In the genomic region with DNA sequence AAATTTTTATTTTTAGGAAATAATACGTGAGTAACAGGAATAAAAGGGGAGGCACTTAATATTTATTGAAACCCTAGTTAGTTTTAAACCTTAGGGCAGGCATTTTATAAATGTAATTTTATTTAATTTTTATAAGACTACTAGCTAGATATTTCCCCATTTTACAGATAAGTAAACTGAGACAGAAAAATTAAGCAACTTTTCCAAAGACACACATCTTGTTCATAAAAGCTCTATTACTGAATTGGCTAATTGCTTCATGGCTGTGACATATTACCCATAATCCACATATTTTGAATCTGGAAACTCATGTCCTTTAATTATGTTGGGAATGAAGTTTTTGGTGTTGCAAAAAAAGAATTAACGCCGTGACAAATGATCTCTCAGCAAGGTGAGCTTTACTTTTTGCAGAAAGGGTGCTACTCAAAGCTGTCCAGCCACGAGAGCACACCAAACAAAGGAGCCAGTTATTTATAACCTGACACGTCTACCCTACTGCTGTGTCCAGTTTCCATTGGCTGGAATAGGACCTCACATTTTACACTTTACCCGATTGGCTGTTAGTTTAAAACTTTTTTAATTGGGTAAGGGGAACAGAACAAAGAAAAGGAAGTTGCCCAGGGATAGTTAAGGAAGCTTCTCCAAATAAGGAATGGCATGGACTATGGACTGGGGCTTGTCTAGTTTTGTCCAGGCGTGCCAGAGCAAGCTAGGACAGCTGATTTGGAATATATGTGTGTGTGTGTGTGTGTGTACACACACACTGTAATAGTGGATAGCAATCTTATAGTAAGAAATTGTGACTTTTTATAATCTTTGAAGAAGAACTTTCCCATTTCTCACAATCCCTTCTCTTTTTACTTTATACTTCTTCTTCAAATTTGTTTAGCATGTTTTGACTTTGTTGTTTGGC, we compare ENCODE assay signal across 1 cellular context.
TF ChIP-seq lines count a peak whose summit lies in the region.

No MANE protein-coding gene starts in this region.

TF ChIP-seq in HepG2, 621 proteins besides CTCF, POLR2A, EP300 and RAD21 (continues in another document):
- TF ChIP-seq, protein P1, sequence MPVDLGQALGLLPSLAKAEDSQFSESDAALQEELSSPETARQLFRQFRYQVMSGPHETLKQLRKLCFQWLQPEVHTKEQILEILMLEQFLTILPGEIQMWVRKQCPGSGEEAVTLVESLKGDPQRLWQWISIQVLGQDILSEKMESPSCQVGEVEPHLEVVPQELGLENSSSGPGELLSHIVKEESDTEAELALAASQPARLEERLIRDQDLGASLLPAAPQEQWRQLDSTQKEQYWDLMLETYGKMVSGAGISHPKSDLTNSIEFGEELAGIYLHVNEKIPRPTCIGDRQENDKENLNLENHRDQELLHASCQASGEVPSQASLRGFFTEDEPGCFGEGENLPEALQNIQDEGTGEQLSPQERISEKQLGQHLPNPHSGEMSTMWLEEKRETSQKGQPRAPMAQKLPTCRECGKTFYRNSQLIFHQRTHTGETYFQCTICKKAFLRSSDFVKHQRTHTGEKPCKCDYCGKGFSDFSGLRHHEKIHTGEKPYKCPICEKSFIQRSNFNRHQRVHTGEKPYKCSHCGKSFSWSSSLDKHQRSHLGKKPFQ (CRISPR knock-in tag; IDR thresholded peaks at IDR 0.05; ENCODE audit: insufficient replicate concordance) = no peak
- no peak for TF ChIP-seq ZNF331 (CRISPR knock-in tag; IDR thresholded peaks at IDR 0.05)
- TF ChIP-seq HNRNPH1 (optimal IDR thresholded peaks at IDR 0.05; ENCODE audit: low read depth, low read length) = no peak
- peak; percentile 28 for TF ChIP-seq TEAD3 (CRISPR knock-in tag; optimal IDR thresholded peaks at IDR 0.05; ENCODE audit: borderline replicate concordance)
- TF ChIP-seq ZNF703 (CRISPR knock-in tag; IDR thresholded peaks at IDR 0.05; ENCODE audit: borderline replicate concordance) = no peak
- no peak for TF ChIP-seq FOXA1 (IDR thresholded peaks at IDR 0.05)
- peak; percentile 73 for TF ChIP-seq FOXA1 (CRISPR knock-in tag; IDR thresholded peaks at IDR 0.05)
- TF ChIP-seq, protein P2, sequence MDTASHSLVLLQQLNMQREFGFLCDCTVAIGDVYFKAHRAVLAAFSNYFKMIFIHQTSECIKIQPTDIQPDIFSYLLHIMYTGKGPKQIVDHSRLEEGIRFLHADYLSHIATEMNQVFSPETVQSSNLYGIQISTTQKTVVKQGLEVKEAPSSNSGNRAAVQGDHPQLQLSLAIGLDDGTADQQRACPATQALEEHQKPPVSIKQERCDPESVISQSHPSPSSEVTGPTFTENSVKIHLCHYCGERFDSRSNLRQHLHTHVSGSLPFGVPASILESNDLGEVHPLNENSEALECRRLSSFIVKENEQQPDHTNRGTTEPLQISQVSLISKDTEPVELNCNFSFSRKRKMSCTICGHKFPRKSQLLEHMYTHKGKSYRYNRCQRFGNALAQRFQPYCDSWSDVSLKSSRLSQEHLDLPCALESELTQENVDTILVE (CRISPR knock-in tag; IDR thresholded peaks at IDR 0.05) = 0 out of 2 replicates have a peak, but pooled peaks have one; percentile 17
- TF ChIP-seq POGZ (CRISPR knock-in tag; IDR thresholded peaks at IDR 0.05) = peak; percentile 59; the same call in 1 of the 2 replicates
- TF ChIP-seq HCFC1 (IDR thresholded peaks at IDR 0.05; ENCODE audit: low read depth, low read length) = no peak
- 0 out of 2 replicates have a peak, but pooled peaks have one; percentile 11 for TF ChIP-seq ZMYM2 (CRISPR knock-in tag; IDR thresholded peaks at IDR 0.05)
- peak; percentile 60; the same call in 1 of the 2 replicates for TF ChIP-seq ISL2 (CRISPR knock-in tag; IDR thresholded peaks at IDR 0.05)
- TF ChIP-seq CHD4 (IDR thresholded peaks at IDR 0.05; ENCODE audit: borderline replicate concordance, low read length) = peak; percentile 50; the same call in 1 of the 2 replicates
- TF ChIP-seq GATAD2A (CRISPR knock-in tag; IDR thresholded peaks at IDR 0.05) = peak; percentile 46
- TF ChIP-seq, protein P3, sequence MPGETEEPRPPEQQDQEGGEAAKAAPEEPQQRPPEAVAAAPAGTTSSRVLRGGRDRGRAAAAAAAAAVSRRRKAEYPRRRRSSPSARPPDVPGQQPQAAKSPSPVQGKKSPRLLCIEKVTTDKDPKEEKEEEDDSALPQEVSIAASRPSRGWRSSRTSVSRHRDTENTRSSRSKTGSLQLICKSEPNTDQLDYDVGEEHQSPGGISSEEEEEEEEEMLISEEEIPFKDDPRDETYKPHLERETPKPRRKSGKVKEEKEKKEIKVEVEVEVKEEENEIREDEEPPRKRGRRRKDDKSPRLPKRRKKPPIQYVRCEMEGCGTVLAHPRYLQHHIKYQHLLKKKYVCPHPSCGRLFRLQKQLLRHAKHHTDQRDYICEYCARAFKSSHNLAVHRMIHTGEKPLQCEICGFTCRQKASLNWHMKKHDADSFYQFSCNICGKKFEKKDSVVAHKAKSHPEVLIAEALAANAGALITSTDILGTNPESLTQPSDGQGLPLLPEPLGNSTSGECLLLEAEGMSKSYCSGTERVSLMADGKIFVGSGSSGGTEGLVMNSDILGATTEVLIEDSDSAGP (CRISPR knock-in tag; IDR thresholded peaks at IDR 0.05; ENCODE audit: borderline replicate concordance) = no peak
- TF ChIP-seq, protein P4, sequence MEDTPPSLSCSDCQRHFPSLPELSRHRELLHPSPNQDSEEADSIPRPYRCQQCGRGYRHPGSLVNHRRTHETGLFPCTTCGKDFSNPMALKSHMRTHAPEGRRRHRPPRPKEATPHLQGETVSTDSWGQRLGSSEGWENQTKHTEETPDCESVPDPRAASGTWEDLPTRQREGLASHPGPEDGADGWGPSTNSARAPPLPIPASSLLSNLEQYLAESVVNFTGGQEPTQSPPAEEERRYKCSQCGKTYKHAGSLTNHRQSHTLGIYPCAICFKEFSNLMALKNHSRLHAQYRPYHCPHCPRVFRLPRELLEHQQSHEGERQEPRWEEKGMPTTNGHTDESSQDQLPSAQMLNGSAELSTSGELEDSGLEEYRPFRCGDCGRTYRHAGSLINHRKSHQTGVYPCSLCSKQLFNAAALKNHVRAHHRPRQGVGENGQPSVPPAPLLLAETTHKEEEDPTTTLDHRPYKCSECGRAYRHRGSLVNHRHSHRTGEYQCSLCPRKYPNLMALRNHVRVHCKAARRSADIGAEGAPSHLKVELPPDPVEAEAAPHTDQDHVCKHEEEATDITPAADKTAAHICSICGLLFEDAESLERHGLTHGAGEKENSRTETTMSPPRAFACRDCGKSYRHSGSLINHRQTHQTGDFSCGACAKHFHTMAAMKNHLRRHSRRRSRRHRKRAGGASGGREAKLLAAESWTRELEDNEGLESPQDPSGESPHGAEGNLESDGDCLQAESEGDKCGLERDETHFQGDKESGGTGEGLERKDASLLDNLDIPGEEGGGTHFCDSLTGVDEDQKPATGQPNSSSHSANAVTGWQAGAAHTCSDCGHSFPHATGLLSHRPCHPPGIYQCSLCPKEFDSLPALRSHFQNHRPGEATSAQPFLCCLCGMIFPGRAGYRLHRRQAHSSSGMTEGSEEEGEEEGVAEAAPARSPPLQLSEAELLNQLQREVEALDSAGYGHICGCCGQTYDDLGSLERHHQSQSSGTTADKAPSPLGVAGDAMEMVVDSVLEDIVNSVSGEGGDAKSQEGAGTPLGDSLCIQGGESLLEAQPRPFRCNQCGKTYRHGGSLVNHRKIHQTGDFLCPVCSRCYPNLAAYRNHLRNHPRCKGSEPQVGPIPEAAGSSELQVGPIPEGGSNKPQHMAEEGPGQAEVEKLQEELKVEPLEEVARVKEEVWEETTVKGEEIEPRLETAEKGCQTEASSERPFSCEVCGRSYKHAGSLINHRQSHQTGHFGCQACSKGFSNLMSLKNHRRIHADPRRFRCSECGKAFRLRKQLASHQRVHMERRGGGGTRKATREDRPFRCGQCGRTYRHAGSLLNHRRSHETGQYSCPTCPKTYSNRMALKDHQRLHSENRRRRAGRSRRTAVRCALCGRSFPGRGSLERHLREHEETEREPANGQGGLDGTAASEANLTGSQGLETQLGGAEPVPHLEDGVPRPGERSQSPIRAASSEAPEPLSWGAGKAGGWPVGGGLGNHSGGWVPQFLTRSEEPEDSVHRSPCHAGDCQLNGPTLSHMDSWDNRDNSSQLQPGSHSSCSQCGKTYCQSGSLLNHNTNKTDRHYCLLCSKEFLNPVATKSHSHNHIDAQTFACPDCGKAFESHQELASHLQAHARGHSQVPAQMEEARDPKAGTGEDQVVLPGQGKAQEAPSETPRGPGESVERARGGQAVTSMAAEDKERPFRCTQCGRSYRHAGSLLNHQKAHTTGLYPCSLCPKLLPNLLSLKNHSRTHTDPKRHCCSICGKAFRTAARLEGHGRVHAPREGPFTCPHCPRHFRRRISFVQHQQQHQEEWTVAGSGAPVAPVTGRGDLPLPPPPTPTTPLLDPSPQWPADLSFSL (CRISPR knock-in tag; IDR thresholded peaks at IDR 0.05) = peak; percentile 70; the same call in 1 of the 2 replicates
- TF ChIP-seq, protein P5, sequence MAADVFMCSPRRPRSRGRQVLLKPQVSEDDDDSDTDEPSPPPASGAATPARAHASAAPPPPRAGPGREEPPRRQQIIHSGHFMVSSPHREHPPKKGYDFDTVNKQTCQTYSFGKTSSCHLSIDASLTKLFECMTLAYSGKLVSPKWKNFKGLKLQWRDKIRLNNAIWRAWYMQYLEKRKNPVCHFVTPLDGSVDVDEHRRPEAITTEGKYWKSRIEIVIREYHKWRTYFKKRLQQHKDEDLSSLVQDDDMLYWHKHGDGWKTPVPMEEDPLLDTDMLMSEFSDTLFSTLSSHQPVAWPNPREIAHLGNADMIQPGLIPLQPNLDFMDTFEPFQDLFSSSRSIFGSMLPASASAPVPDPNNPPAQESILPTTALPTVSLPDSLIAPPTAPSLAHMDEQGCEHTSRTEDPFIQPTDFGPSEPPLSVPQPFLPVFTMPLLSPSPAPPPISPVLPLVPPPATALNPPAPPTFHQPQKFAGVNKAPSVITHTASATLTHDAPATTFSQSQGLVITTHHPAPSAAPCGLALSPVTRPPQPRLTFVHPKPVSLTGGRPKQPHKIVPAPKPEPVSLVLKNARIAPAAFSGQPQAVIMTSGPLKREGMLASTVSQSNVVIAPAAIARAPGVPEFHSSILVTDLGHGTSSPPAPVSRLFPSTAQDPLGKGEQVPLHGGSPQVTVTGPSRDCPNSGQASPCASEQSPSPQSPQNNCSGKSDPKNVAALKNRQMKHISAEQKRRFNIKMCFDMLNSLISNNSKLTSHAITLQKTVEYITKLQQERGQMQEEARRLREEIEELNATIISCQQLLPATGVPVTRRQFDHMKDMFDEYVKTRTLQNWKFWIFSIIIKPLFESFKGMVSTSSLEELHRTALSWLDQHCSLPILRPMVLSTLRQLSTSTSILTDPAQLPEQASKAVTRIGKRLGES (CRISPR knock-in tag; IDR thresholded peaks at IDR 0.05; ENCODE audit: borderline replicate concordance) = no peak
- no peak for TF ChIP-seq HNRNPK (IDR thresholded peaks at IDR 0.05; ENCODE audit: low read depth, low read length, poor library complexity, severe bottlenecking)
- no peak for TF ChIP-seq GABPA (IDR thresholded peaks at IDR 0.05; ENCODE audit: low read depth, low read length)
- 0 out of 2 replicates have a peak, but pooled peaks have one; percentile 3 for TF ChIP-seq GABPA (CRISPR knock-in tag; IDR thresholded peaks at IDR 0.05; ENCODE audit: low read depth)
- TF ChIP-seq ZNF644 (CRISPR knock-in tag; IDR thresholded peaks at IDR 0.05; ENCODE audit: low read depth) = 0 out of 2 replicates have a peak, but pooled peaks have one; percentile 25
- no peak for TF ChIP-seq ZFP36L2 (CRISPR knock-in tag; IDR thresholded peaks at IDR 0.05)
- TF ChIP-seq TBX2 (CRISPR knock-in tag; IDR thresholded peaks at IDR 0.05; ENCODE audit: borderline replicate concordance) = 0 out of 2 replicates have a peak, but pooled peaks have one; percentile 25
- 0 out of 2 replicates have a peak, but pooled peaks have one; percentile 29 for TF ChIP-seq YEATS4 (CRISPR knock-in tag; IDR thresholded peaks at IDR 0.05; ENCODE audit: borderline replicate concordance)
- TF ChIP-seq HNF4A (CRISPR knock-in tag; IDR thresholded peaks at IDR 0.05) = peak; percentile 86
- TF ChIP-seq SRF (IDR thresholded peaks at IDR 0.05; ENCODE audit: low read depth, low read length) = peak; percentile 88
- TF ChIP-seq, protein P6, sequence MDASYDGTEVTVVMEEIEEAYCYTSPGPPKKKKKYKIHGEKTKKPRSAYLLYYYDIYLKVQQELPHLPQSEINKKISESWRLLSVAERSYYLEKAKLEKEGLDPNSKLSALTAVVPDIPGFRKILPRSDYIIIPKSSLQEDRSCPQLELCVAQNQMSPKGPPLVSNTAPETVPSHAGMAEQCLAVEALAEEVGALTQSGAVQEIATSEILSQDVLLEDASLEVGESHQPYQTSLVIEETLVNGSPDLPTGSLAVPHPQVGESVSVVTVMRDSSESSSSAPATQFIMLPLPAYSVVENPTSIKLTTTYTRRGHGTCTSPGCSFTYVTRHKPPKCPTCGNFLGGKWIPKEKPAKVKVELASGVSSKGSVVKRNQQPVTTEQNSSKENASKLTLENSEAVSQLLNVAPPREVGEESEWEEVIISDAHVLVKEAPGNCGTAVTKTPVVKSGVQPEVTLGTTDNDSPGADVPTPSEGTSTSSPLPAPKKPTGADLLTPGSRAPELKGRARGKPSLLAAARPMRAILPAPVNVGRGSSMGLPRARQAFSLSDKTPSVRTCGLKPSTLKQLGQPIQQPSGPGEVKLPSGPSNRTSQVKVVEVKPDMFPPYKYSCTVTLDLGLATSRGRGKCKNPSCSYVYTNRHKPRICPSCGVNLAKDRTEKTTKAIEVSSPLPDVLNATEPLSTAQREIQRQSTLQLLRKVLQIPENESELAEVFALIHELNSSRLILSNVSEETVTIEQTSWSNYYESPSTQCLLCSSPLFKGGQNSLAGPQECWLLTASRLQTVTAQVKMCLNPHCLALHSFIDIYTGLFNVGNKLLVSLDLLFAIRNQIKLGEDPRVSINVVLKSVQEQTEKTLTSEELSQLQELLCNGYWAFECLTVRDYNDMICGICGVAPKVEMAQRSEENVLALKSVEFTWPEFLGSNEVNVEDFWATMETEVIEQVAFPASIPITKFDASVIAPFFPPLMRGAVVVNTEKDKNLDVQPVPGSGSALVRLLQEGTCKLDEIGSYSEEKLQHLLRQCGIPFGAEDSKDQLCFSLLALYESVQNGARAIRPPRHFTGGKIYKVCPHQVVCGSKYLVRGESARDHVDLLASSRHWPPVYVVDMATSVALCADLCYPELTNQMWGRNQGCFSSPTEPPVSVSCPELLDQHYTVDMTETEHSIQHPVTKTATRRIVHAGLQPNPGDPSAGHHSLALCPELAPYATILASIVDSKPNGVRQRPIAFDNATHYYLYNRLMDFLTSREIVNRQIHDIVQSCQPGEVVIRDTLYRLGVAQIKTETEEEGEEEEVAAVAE (CRISPR knock-in tag; IDR thresholded peaks at IDR 0.05; ENCODE audit: borderline replicate concordance) = peak; percentile 97
- TF ChIP-seq, protein P7, sequence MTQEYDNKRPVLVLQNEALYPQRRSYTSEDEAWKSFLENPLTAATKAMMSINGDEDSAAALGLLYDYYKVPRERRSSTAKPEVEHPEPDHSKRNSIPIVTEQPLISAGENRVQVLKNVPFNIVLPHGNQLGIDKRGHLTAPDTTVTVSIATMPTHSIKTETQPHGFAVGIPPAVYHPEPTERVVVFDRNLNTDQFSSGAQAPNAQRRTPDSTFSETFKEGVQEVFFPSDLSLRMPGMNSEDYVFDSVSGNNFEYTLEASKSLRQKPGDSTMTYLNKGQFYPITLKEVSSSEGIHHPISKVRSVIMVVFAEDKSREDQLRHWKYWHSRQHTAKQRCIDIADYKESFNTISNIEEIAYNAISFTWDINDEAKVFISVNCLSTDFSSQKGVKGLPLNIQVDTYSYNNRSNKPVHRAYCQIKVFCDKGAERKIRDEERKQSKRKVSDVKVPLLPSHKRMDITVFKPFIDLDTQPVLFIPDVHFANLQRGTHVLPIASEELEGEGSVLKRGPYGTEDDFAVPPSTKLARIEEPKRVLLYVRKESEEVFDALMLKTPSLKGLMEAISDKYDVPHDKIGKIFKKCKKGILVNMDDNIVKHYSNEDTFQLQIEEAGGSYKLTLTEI (CRISPR knock-in tag; conservative IDR thresholded peaks at IDR 0.05) = no peak
- 0 out of 2 replicates have a peak, but pooled peaks have one; percentile 31 for TF ChIP-seq HNF4G (IDR thresholded peaks at IDR 0.05; ENCODE audit: borderline replicate concordance, low read depth, low read length)
- TF ChIP-seq HNF4G (CRISPR knock-in tag; IDR thresholded peaks at IDR 0.05; ENCODE audit: borderline replicate concordance, low read depth) = no peak
- peak; percentile 70; the same call in 1 of the 2 replicates for TF ChIP-seq ZNF121 (CRISPR knock-in tag; IDR thresholded peaks at IDR 0.05)
